Comparison of ENCODE assay signal across 19 cellular contexts in genomic region chr4:101210331-101210730, GRCh38.
DNase-seq lines count a peak whose midpoint lies in the region; ATAC-seq, FAIRE-seq and TF ChIP-seq lines count a peak whose summit lies in the region.
"Had no signal": no experiment of that assay in that cellular context is flagged by ENCODE, and none has a peak within 500 bp of the region (broad histone marks: within the 10 kb centered on the region; RNA-seq: fewer than 3 reads in every experiment).

No MANE protein-coding gene starts in this region.

- no peaks in the 10 kb centered on the region for H3K36me3 Mint-ChIP-seq in GM23338 (ENCODE audit: low read depth)

- no peak overlapping the region for H2AFZ ChIP-seq in GM23338

- intact Hi-C loops in prostate gland (cut with DNase I) = loop anchor here (10.0 kb wide), 1 partner anchor 134 kb away; the partner anchor contains the start of gene PPP3CA
- intact Hi-C loops in lower leg skin (cut with DNase I; ENCODE audit: low total_unique reads) = no loop called here

- H3K4me2 ChIP-seq in A549 (peak overlapping the region; percentile 74), GM23338 (no peak overlapping the region)

- peaks cover 56% of the 10 kb centered on the region for H3K4me1 Mint-ChIP-seq in GM23338

- no peak; a peak in 1 of 6 replicates for ATAC-seq in A549
- ATAC-seq in GM23338 = no peak
- no peak for ATAC-seq in RWPE2 (ENCODE audit: low read depth)
- ATAC-seq: HepG2 had no signal

- DNase-seq in A549 (ENCODE audit: low read depth in 1 of 2, low spot score in 1 of 2) = no peak
- no peak for DNase-seq in GM23338 (ENCODE audit: low spot score)
- no peak for DNase-seq in RWPE2 (ENCODE audit: low spot score)
- DNase-seq in prostate gland (ENCODE audit: low spot score) = no peak
- no peak for DNase-seq in stimulated activated CD4-positive, alpha-beta T cell treated with anti-CD3 and anti-CD28 coated beads, Interleukin-4, amount 100 ng/mL, for 4 hours
- no peak for DNase-seq in NCI-H524 treated with DMSO at 0.1 percent for 48 hours (lab: John Stamatoyannopoulos, UW)
- no peak for DNase-seq in lower leg skin (ENCODE audit: low spot score in 2 of 2)
- DNase-seq: Caco-2; CD4-positive, alpha-beta T cell; GOT3; H7; KBM-7 had no signal

- H3K4me3 ChIP-seq in A549 = no peak overlapping the region
- no peak overlapping the region for H3K4me3 ChIP-seq in GM23338
- H3K4me3 ChIP-seq in RWPE2 (ENCODE audit: severe bottlenecking) = no peak overlapping the region
- no peak overlapping the region for H3K4me3 ChIP-seq in prostate gland
- no peak overlapping the region for H3K4me3 ChIP-seq in lower leg skin (ENCODE audit: low read depth, poor library complexity, severe bottlenecking)

- peak overlapping the region; percentile 80 for H3K27ac Mint-ChIP-seq in GM23338
- H3K27ac Mint-ChIP-seq: CD4-positive, alpha-beta T cell had no signal

- H3K4me1 ChIP-seq in A549 (peaks cover 66% of the 10 kb centered on the region), GM23338 (ENCODE audit: insufficient read depth) (peaks cover 26% of the 10 kb centered on the region), RWPE2 (ENCODE audit: insufficient read depth, poor library complexity, severe bottlenecking) (peaks cover 42% of the 10 kb centered on the region), prostate gland (replicated peaks) (peaks cover 12% of the 10 kb centered on the region)

- 4% methylated on average over 1 of the region's 1 CpG for WGBS in A549 (ENCODE audit: missing lambda C conversion rate)
- 53% methylated on average over 1 of the region's 1 CpG for WGBS in prostate gland
- 87 to 90% methylated on average over 1 of the region's 1 CpG for WGBS in lower leg skin, 2 donors

- H3K9me3 ChIP-seq in A549 = no peaks in the 10 kb centered on the region
- no peaks in the 10 kb centered on the region for H3K9me3 ChIP-seq in RWPE2 (ENCODE audit: severe bottlenecking)
- H3K9me3 ChIP-seq in prostate gland = no peaks in the 10 kb centered on the region
- H3K9me3 ChIP-seq: BE2C, Caco-2 had no signal

- peaks cover 45% of the 10 kb centered on the region for H3K79me2 ChIP-seq in GM23338 (replicated peaks; ENCODE audit: insufficient read depth)

- TF ChIP-seq POLR2A in A549 (IDR thresholded peaks at IDR 0.05; ENCODE audit: low read length) (no peak), prostate gland (IDR thresholded peaks at IDR 0.05) (no peak), lower leg skin (IDR thresholded peaks at IDR 0.05) (no peak)

- peaks cover 3% of the 10 kb centered on the region for H3K27me3 Mint-ChIP-seq in GM23338 (ENCODE audit: insufficient read depth, low read depth, poor library complexity)
- H3K27me3 Mint-ChIP-seq: CD4-positive, alpha-beta T cell; IgD-negative memory B cell had no signal

- CTCF ChIA-PET in A549 (lab: Yijun Ruan, JAX) = no interaction called here

- TF ChIP-seq CTCF in A549 (IDR thresholded peaks at IDR 0.05) = no peak
- no peak for TF ChIP-seq CTCF in GM23338 (conservative IDR thresholded peaks at IDR 0.05; ENCODE audit: low read depth in 2 of 2)
- TF ChIP-seq CTCF in RWPE2 (IDR thresholded peaks at IDR 0.05; ENCODE audit: poor library complexity, severe bottlenecking) = no peak
- no peak for TF ChIP-seq CTCF in prostate gland (IDR thresholded peaks at IDR 0.05)
- no peak for TF ChIP-seq CTCF in lower leg skin (IDR thresholded peaks at IDR 0.05)

- H3K36me3 ChIP-seq in GM23338 (ENCODE audit: insufficient read depth) = no peaks in the 10 kb centered on the region
- no peaks in the 10 kb centered on the region for H3K36me3 ChIP-seq in RWPE2 (ENCODE audit: low read depth)
- no peaks in the 10 kb centered on the region for H3K36me3 ChIP-seq in prostate gland
- H3K36me3 ChIP-seq: BE2C had no signal

- no peaks in the 10 kb centered on the region for H3F3A ChIP-seq in GM23338 (replicated peaks; ENCODE audit: low read depth)

- H4K20me1 ChIP-seq in GM23338 (replicated peaks; ENCODE audit: insufficient read depth) = no peaks in the 10 kb centered on the region

- FAIRE-seq in A549 (lab: Jason Lieb, UNC) = no peak
- FAIRE-seq: D721Med, G401.6, GM12891, GM19239, HepG2 had no signal

- H3K4me3 Mint-ChIP-seq in GM23338 = no peak overlapping the region
- H3K4me3 Mint-ChIP-seq: CD4-positive, alpha-beta T cell had no signal

- POLR2A ChIA-PET in A549 (lab: Yijun Ruan, JAX) = no interaction called here

- no peaks in the 10 kb centered on the region for H3K9me2 ChIP-seq in GM23338 (ENCODE audit: insufficient read depth)

- no peak for TF ChIP-seq EP300 in A549 (IDR thresholded peaks at IDR 0.05)

- H3K27ac ChIP-seq in A549 (peak overlapping the region; percentile 72 to 79), GM23338 (ENCODE audit: low read depth) (no peak overlapping the region), RWPE2 (ENCODE audit: poor library complexity, severe bottlenecking) (peak overlapping the region; percentile 74), prostate gland (peak overlapping the region; percentile 27 to 56)

- no peaks in the 10 kb centered on the region for H3K9me3 Mint-ChIP-seq in GM23338
- H3K9me3 Mint-ChIP-seq: IgD-negative memory B cell had no signal

- TF ChIP-seq RAD21 in A549 (conservative IDR thresholded peaks at IDR 0.05 in 1 of 2, IDR thresholded peaks at IDR 0.05 in 1 of 2) = no peak

- H3K27me3 ChIP-seq in GM23338 (ENCODE audit: insufficient read depth) (no peaks in the 10 kb centered on the region), RWPE2 (ENCODE audit: insufficient read depth, poor library complexity, severe bottlenecking) (no peaks in the 10 kb centered on the region), prostate gland (replicated peaks; ENCODE audit: insufficient read depth) (no peaks in the 10 kb centered on the region)
- H3K27me3 ChIP-seq: BE2C had no signal

TF ChIP-seq in A549, 52 proteins besides CTCF, POLR2A, EP300 and RAD21 (continues in another document):
- no peak for TF ChIP-seq USF2 (IDR thresholded peaks at IDR 0.05)
- TF ChIP-seq EHF (CRISPR knock-in tag; IDR thresholded peaks at IDR 0.05) = no peak
- TF ChIP-seq TP53 (CRISPR knock-in tag; IDR thresholded peaks at IDR 0.05) = no peak
- TF ChIP-seq ZFP36 (IDR thresholded peaks at IDR 0.05; ENCODE audit: borderline replicate concordance, partially characterized antibody) = no peak
- no peak for TF ChIP-seq POLR2AphosphoS2 (conservative IDR thresholded peaks at IDR 0.05; ENCODE audit: low read length)
- no peak for TF ChIP-seq FOSL2 (IDR thresholded peaks at IDR 0.05)
- TF ChIP-seq FOSL2 (CRISPR knock-in tag; IDR thresholded peaks at IDR 0.05) = no peak
- no peak for TF ChIP-seq FOXS1 (CRISPR knock-in tag; IDR thresholded peaks at IDR 0.05)
- TF ChIP-seq RCOR1 (IDR thresholded peaks at IDR 0.05; ENCODE audit: low read depth, low read length) = no peak
- TF ChIP-seq ZNF302 (CRISPR knock-in tag; IDR thresholded peaks at IDR 0.05) = no peak
- TF ChIP-seq TFCP2L1 (CRISPR knock-in tag; IDR thresholded peaks at IDR 0.05) = no peak
- TF ChIP-seq HOXB5 (CRISPR knock-in tag; IDR thresholded peaks at IDR 0.05) = no peak
- no peak for TF ChIP-seq CBX2 (IDR thresholded peaks at IDR 0.05; ENCODE audit: borderline replicate concordance, low read depth)
- no peak for TF ChIP-seq CHD2 (IDR thresholded peaks at IDR 0.05; ENCODE audit: low read length, partially characterized antibody)
- TF ChIP-seq HES2 (IDR thresholded peaks at IDR 0.05) = no peak
- TF ChIP-seq SMC3 (IDR thresholded peaks at IDR 0.05) = no peak
- TF ChIP-seq NPAS2 (CRISPR knock-in tag; IDR thresholded peaks at IDR 0.05; ENCODE audit: borderline replicate concordance) = no peak

TF ChIP-seq in GM23338, 12 proteins besides CTCF, POLR2A, EP300 and RAD21 (continues in another document):
- TF ChIP-seq NANOG (IDR thresholded peaks at IDR 0.05; ENCODE audit: borderline replicate concordance) = no peak
